24 cellular contexts compared by ENCODE assay signal in the genomic region with DNA sequence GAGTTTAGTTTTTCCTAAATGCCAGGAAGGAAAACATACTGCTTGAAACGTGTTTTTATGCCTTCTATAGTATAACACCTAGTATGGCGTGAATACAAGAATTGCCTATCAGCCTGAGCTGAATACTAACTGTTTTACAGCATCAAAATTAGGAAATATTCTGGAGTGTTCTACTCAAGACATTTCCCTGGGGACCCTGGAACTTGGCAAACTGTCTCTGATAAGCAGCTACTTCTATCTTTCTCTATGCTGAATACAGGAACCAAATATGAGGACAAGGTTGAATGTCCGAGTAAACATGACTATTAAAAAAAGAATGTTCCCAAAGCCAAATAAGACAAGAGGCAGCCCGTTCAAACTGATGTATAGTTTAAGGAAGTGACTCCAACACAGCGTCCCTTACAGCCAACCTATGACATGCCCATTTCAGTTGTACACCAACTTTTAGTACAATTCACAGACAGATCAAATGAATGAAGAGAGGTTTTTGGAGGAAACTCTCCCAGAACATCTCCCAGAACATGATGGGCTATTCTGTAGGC.
"Had no signal": no experiment of that assay in that cellular context is flagged by ENCODE, and none has a peak within 500 bp of the region (broad histone marks: within the 10 kb centered on the region; RNA-seq: fewer than 3 reads in every experiment).

No MANE protein-coding gene starts in this region.

- H3K27ac ChIP-seq: esophagus muscularis mucosa, foreskin keratinocyte, vagina had no signal

- H3K9me3 Mint-ChIP-seq: activated B cell treated with CpG ODN at 0.5 μM for 24 hours; activated CD4-positive, alpha-beta memory T cell treated with anti-CD3 and anti-CD28 coated beads for 36 hours; activated T-helper 1 cell treated with anti-CD3 and anti-CD28 coated beads, Interleukin-12 subunit alpha, Interleukin-12 subunit beta, Interleukin-2, Interleukin-4 antibody, amounts not matched to agents 30 ng/mL and 10 ng/mL and 1 ng/mL, durations not matched to agents 14 hours and 24 hours and 36 hours; nephron progenitor cell; stimulated activated naive CD8-positive, alpha-beta T cell treated with anti-CD3 and anti-CD28 coated beads, Interleukin-15, amount 100 ng/mL, for 72 hours had no signal

- H3K27me3 Mint-ChIP-seq: central memory CD8-positive, alpha-beta T cell; stimulated activated naive CD8-positive, alpha-beta T cell treated with anti-CD3 and anti-CD28 coated beads, Interleukin-15, amount 100 ng/mL, for 72 hours had no signal

- H3K36me3 ChIP-seq: esophagus muscularis mucosa, vagina had no signal

- DNase-seq: activated B cell treated with CpG ODN at 0.5 μM for 24 hours; activated CD4-positive, alpha-beta memory T cell treated with anti-CD3 and anti-CD28 coated beads for 36 hours; activated CD4-positive, alpha-beta T cell treated with anti-CD3 and anti-CD28 coated beads for 4 hours; activated gamma-delta T cell treated with Interleukin-2 at 50 U/mL for 16 hours; activated T-cell treated with anti-CD3 and anti-CD28 coated beads for 4 hours; amniotic stem cell; cortex of kidney; hippocampal formation; islet precursor cell; nephron progenitor cell; occipital lobe; small intestine; stimulated activated CD4-positive, alpha-beta T cell treated with anti-CD3 and anti-CD28 coated beads, Interleukin-15, amount 100 ng/mL, for 24 hours; stimulated activated CD4-positive, alpha-beta T cell treated with anti-CD3 and anti-CD28 coated beads, Interleukin-2, amount 100 ng/mL, for 48 hours; stimulated activated naive CD8-positive, alpha-beta T cell treated with anti-CD3 and anti-CD28 coated beads, Interleukin-15, amount 100 ng/mL, for 72 hours; trophoblast cell had no signal

- FAIRE-seq: endometrium, small intestine had no signal

- H3K9me3 ChIP-seq: esophagus muscularis mucosa, vagina had no signal

- H3K27me3 ChIP-seq: esophagus muscularis mucosa, foreskin keratinocyte, vagina had no signal

- H3K4me3 Mint-ChIP-seq: activated B cell treated with CpG ODN at 0.5 μM for 24 hours; activated CD4-positive, alpha-beta memory T cell treated with anti-CD3 and anti-CD28 coated beads for 36 hours; activated T-helper 1 cell treated with anti-CD3 and anti-CD28 coated beads, Interleukin-12 subunit alpha, Interleukin-12 subunit beta, Interleukin-2, Interleukin-4 antibody, amounts not matched to agents 30 ng/mL and 10 ng/mL and 1 ng/mL, durations not matched to agents 14 hours and 24 hours and 36 hours; central memory CD8-positive, alpha-beta T cell; nephron progenitor cell; stimulated activated naive CD8-positive, alpha-beta T cell treated with anti-CD3 and anti-CD28 coated beads, Interleukin-15, amount 100 ng/mL, for 72 hours had no signal

- H3K4me3 ChIP-seq: esophagus muscularis mucosa, vagina had no signal

- H3K36me3 Mint-ChIP-seq: activated CD4-positive, alpha-beta memory T cell treated with anti-CD3 and anti-CD28 coated beads for 36 hours; activated naive CD4-positive, alpha-beta T cell treated with anti-CD3 and anti-CD28 coated beads, Interleukin-2, amount 50 U/mL, for 72 hours had no signal

- H3K4me1 ChIP-seq: esophagus muscularis mucosa, vagina had no signal

- H3K4me1 Mint-ChIP-seq: activated B cell treated with CpG ODN at 0.5 μM for 24 hours; central memory CD8-positive, alpha-beta T cell; nephron progenitor cell; stimulated activated naive CD8-positive, alpha-beta T cell treated with anti-CD3 and anti-CD28 coated beads, Interleukin-15, amount 100 ng/mL, for 72 hours had no signal

- H3K27ac Mint-ChIP-seq: activated B cell treated with CpG ODN at 0.5 μM for 24 hours; activated CD4-positive, alpha-beta memory T cell treated with anti-CD3 and anti-CD28 coated beads for 36 hours; activated naive CD4-positive, alpha-beta T cell treated with anti-CD3 and anti-CD28 coated beads, Interleukin-2, amount 50 U/mL, for 72 hours; activated T-helper 1 cell treated with anti-CD3 and anti-CD28 coated beads, Interleukin-12 subunit alpha, Interleukin-12 subunit beta, Interleukin-2, Interleukin-4 antibody, amounts not matched to agents 30 ng/mL and 10 ng/mL and 1 ng/mL, durations not matched to agents 14 hours and 24 hours and 36 hours; nephron progenitor cell; stimulated activated naive CD8-positive, alpha-beta T cell treated with anti-CD3 and anti-CD28 coated beads, Interleukin-15, amount 100 ng/mL, for 72 hours had no signal

- ATAC-seq: activated naive CD4-positive, alpha-beta T cell treated with anti-CD3 and anti-CD28 coated beads, Interleukin-2, amount 50 U/mL, for 72 hours; foreskin keratinocyte; left lobe of liver; stimulated activated naive CD8-positive, alpha-beta T cell treated with anti-CD3 and anti-CD28 coated beads, Interleukin-15, amount 100 ng/mL, for 72 hours had no signal
